Comparison of ENCODE assay signal across 26 cellular contexts in genomic region chr7:2818653-2819052, GRCh38. TPM values are rescaled to one million over a fixed set of nuclear protein-coding genes. Genes with fewer than 3 reads are reported as not detected.
DNase-seq lines count a peak whose midpoint lies in the region; ATAC-seq, FAIRE-seq and TF ChIP-seq lines count a peak whose summit lies in the region.
"Had no signal": no experiment of that assay in that cellular context is flagged by ENCODE, and none has a peak within 500 bp of the region (broad histone marks: within the 10 kb centered on the region; RNA-seq: fewer than 3 reads in every experiment).

No MANE protein-coding gene starts in this region.

- POLR2A ChIA-PET in WTC11 (lab: Charles Lee) (no interaction called here), HepG2 (lab: Yijun Ruan, JAX) (interaction anchor here (2.5 to 3.3 kb wide), 2 partner anchors 15 to 16 kb away, joined by 7 to 54 read pairs; no protein-coding TSS in a partner anchor)

- peaks cover 3% of the 10 kb centered on the region; the same call in 1 of the 2 replicates for H3K36me3 Mint-ChIP-seq in WTC11

- H3K4me3 ChIP-seq in heart right ventricle (no peak overlapping the region), HepG2 (replicated peaks in 1 of 3; ENCODE audit: insufficient read depth in 1 of 3, low read depth in 2 of 3, low read length in 3 of 3) (peak overlapping the region in 1 of 3 experiments; percentile 20; a peak in 1 of 6 replicates), uterus (no peak overlapping the region), lower lobe of right lung (no peak overlapping the region)
- H3K4me3 ChIP-seq: A549, cardiac muscle cell, prostate gland, SJSA1, skin epidermis had no signal

- TF ChIP-seq EP300 in HepG2 (IDR thresholded peaks at IDR 0.05; ENCODE audit: low read depth in 2 of 2, low read length in 2 of 2) (no peak), HepG2 (CRISPR knock-in tag; IDR thresholded peaks at IDR 0.05; ENCODE audit: borderline replicate concordance) (no peak)

- ATAC-seq in heart right ventricle (no peak), left cardiac atrium (no peak), WTC11 (no peak), HepG2 (no peak), sciatic nerve (no peak), lower lobe of right lung (no peak)
- ATAC-seq: A549 had no signal

- peaks cover 92% of the 10 kb centered on the region for H3K79me2 ChIP-seq in HepG2 (ENCODE audit: insufficient read depth, low read length)

- no peak overlapping the region for H2AFZ ChIP-seq in HepG2 (ENCODE audit: low read length)

- no peak for DNase-seq in heart right ventricle
- no peak for DNase-seq in left cardiac atrium
- no peak for DNase-seq in WTC11 (ENCODE audit: low spot score)
- DNase-seq in HepG2 (ENCODE audit: low spot score), result no peak
- DNase-seq in uterus, result no peak
- no peak for DNase-seq in posterior cingulate gyrus
- DNase-seq in sciatic nerve (ENCODE audit: low spot score), result no peak
- no peak for DNase-seq in lower lobe of right lung
- DNase-seq: activated CD4-positive, alpha-beta T cell treated with anti-CD3 and anti-CD28 coated beads, Interleukin-2, amount 50 U/mL, for 48 hours; activated naive CD4-positive, alpha-beta T cell treated with Interleukin-2 at 50 U/mL for 16 hours; amygdala; dermis blood vessel endothelial cell; hypothalamus; KBM-7; MV-4-11; NCI-H1694 treated with DMSO at 0.1 percent for 48 hours; stimulated activated CD4-positive, alpha-beta T cell treated with anti-CD3 and anti-CD28 coated beads, Interleukin-4, amount 100 ng/mL, for 1 hour; WERI-Rb-1 had no signal

- no peak for FAIRE-seq in HepG2 (lab: Jason Lieb, UNC)
- FAIRE-seq: A549, D721Med, endothelial cell of umbilical vein had no signal

- H3K9ac ChIP-seq in HepG2 (ENCODE audit: insufficient read depth, low read depth, low read length), result 0 out of 2 replicates have a peak overlapping the region, but pooled peaks have one; percentile 4

- no TSS peak for BruUV-seq in HepG2 (replicated peaks; lab: Mats Ljungman, UMichigan)

- TF ChIP-seq CTCF in heart right ventricle (IDR thresholded peaks at IDR 0.05) (no peak), WTC11 (IDR thresholded peaks at IDR 0.05) (no peak), HepG2 (CRISPR knock-in tag; IDR thresholded peaks at IDR 0.05) (no peak), uterus (IDR thresholded peaks at IDR 0.05) (no peak), lower lobe of right lung (IDR thresholded peaks at IDR 0.05) (no peak)

- 0 out of 2 replicates have a peak, but pooled peaks cover 3% of the 10 kb centered on the region for H4K20me1 ChIP-seq in HepG2 (ENCODE audit: insufficient read depth, low read length)

- H3K4me3 Mint-ChIP-seq in WTC11, result peak overlapping the region; percentile 3; the same call in 1 of the 2 replicates
- H3K4me3 Mint-ChIP-seq: mesothelial cell of epicardium had no signal

- peak overlapping the region; percentile 35 for H3K4me2 ChIP-seq in HepG2 (ENCODE audit: low read depth, low read length)

- H3K27ac Mint-ChIP-seq in WTC11, result peak overlapping the region; percentile 94
- H3K27ac Mint-ChIP-seq: mesothelial cell of epicardium had no signal

- H3K27me3 ChIP-seq in heart right ventricle, result no peaks in the 10 kb centered on the region
- no peaks in the 10 kb centered on the region for H3K27me3 ChIP-seq in HepG2 (ENCODE audit: control insufficient read depth in 1 of 2, insufficient read depth in 2 of 2, low read length in 2 of 2)
- H3K27me3 ChIP-seq in uterus, result no peaks in the 10 kb centered on the region
- no peaks in the 10 kb centered on the region for H3K27me3 ChIP-seq in lower lobe of right lung (ENCODE audit: low read depth)
- H3K27me3 ChIP-seq: cardiac muscle cell, SJSA1 had no signal

- no peak for TF ChIP-seq RAD21 in HepG2 (CRISPR knock-in tag; IDR thresholded peaks at IDR 0.05)

- in situ Hi-C loops in HepG2 (cut with HindIII; ENCODE audit: extremely low pct_ligation_motif_present, low pct_unique_long_range_greater_than_20kb), result no loop called here

- peaks cover 96% of the 10 kb centered on the region for H3K4me1 Mint-ChIP-seq in WTC11

- WGBS in heart right ventricle, 2 donors, result 92 to 95% methylated on average over 12 of the region's 12 CpGs
- 90% methylated on average over 12 of the region's 12 CpGs for WGBS in HepG2 (ENCODE audit: low lambda C conversion rate)

- H3K9me3 ChIP-seq in heart right ventricle (no peaks in the 10 kb centered on the region), HepG2 (ENCODE audit: low read length) (no peaks in the 10 kb centered on the region), uterus (no peaks in the 10 kb centered on the region), lower lobe of right lung (no peaks in the 10 kb centered on the region)
- H3K9me3 ChIP-seq: A549, prostate gland, SJSA1 had no signal

- H3K27ac ChIP-seq in heart right ventricle, result peak overlapping the region in 7 of 10 donors; percentile 23 to 48 (median 44)
- peak overlapping the region; percentile 76 for H3K27ac ChIP-seq in HepG2 (ENCODE audit: extremely low read length, insufficient read depth, low read length)
- peak overlapping the region; percentile 50 to 63 for H3K27ac ChIP-seq in uterus
- no peak overlapping the region for H3K27ac ChIP-seq in lower lobe of right lung
- H3K27ac ChIP-seq: cardiac muscle cell, prostate gland, WERI-Rb-1 had no signal

- H3K36me3 ChIP-seq in heart right ventricle, result no peaks in the 10 kb centered on the region
- H3K36me3 ChIP-seq in HepG2 (replicated peaks in 1 of 2; ENCODE audit: control insufficient read depth in 1 of 2, insufficient read depth in 2 of 2, low read length in 2 of 2), result peaks cover 0 to 3% of the 10 kb centered on the region in 2 experiments; a peak in 2 of 5 replicates
- H3K36me3 ChIP-seq in uterus, result no peaks in the 10 kb centered on the region
- H3K36me3 ChIP-seq in lower lobe of right lung, result no peaks in the 10 kb centered on the region
- H3K36me3 ChIP-seq: cardiac muscle cell, prostate gland, WERI-Rb-1 had no signal

- intact Hi-C loops in heart right ventricle (cut with DNase I) (no loop called here), left cardiac atrium (cut with DNase I) (no loop called here), HepG2 (cut with micrococcal nuclease; ENCODE audit: unreplicated experiment) (no loop called here), uterus (cut with DNase I; ENCODE audit: low total_unique reads) (no loop called here), posterior cingulate gyrus (cut with DNase I) (no loop called here), sciatic nerve (cut with DNase I) (no loop called here), lower lobe of right lung (cut with DNase I) (no loop called here)

- H3K27me3 Mint-ChIP-seq in WTC11 (ENCODE audit: low read depth), result no peaks in the 10 kb centered on the region

- no peak for TF ChIP-seq POLR2A in HepG2 (IDR thresholded peaks at IDR 0.05; ENCODE audit: insufficient read depth in 1 of 2, low read depth in 2 of 2, low read length in 2 of 2)
- no peak for TF ChIP-seq POLR2A in uterus (IDR thresholded peaks at IDR 0.05)

- CTCF ChIA-PET in WTC11 (lab: Charles Lee) (interaction anchor here (1.2 to 1.3 kb wide), 2 partner anchors 14 to 100 kb away, joined by 3 read pairs; no protein-coding TSS in a partner anchor), HepG2 (lab: Yijun Ruan, JAX; ENCODE audit: low intra/inter-chr PET ratio, low total read pairs) (no interaction called here)

- H3K4me1 ChIP-seq in heart right ventricle (peaks cover 14 to 78% (median 68%) of the 10 kb centered on the region in 9 donors), HepG2 (ENCODE audit: insufficient read depth, low read length) (peaks cover 79% of the 10 kb centered on the region), uterus (peaks cover 0 to 15% of the 10 kb centered on the region in 2 donors), lower lobe of right lung (peaks cover 53% of the 10 kb centered on the region)
- H3K4me1 ChIP-seq: prostate gland had no signal

- no peaks in the 10 kb centered on the region for H3K9me3 Mint-ChIP-seq in WTC11
- H3K9me3 Mint-ChIP-seq: mesothelial cell of epicardium had no signal

TF ChIP-seq in WTC11, 78 proteins besides CTCF, POLR2A, EP300 and RAD21 (continues in another document):
- TF ChIP-seq MAX (CRISPR knock-in tag; IDR thresholded peaks at IDR 0.05), result no peak

TF ChIP-seq in HepG2, 621 proteins besides CTCF, POLR2A, EP300 and RAD21 (continues in another document):
- TF ChIP-seq XBP1 (CRISPR knock-in tag; IDR thresholded peaks at IDR 0.05), result no peak
- no peak for TF ChIP-seq NR1H2 (CRISPR knock-in tag; IDR thresholded peaks at IDR 0.05; ENCODE audit: borderline replicate concordance, low read depth)

RNA-seq across cellular contexts. Expression of gene GNA12, which starts 25.5 kb away (rescaled TPM):
- total RNA-seq in heart right ventricle (10 to 100 TPM; 25.0 to 46.4 (median 34.5) TPM), left cardiac atrium (10 to 100 TPM; 47.4 to 52.2 TPM), WTC11 (2021) (89.2 to 99.6 TPM (median 90.3 TPM) in 3 replicates), HepG2 (2016; rRNA removed; fragmentation: Illumina TruSeq; extraction: Trizol) (16.2 and 23.3 TPM in 2 replicates), uterus (100 to 1,000 TPM in 1 of 4 donors, 10 to 100 TPM in 3; 20.5 to 109 (median 50.3) TPM), sciatic nerve (46.7 TPM), lower lobe of right lung (41.6 TPM)
- polyA plus RNA-seq in heart right ventricle (10 to 100 TPM in 1 of 2 donors, 1 to 10 TPM in 1; 6.4 to 19.4 TPM), HepG2 (2011; rRNA removed) (50.9 and 68.0 TPM in 2 replicates)
- 7.2 and 7.5 TPM in 2 replicates for total RNA-seq in HepG2 (2016; cell fraction: cytosol; rRNA removed; fragmentation: Illumina TruSeq; extraction: Trizol; ENCODE audit: low read depth)
- 16.1 and 17.2 TPM in 2 replicates for total RNA-seq in HepG2 (2016; cell fraction: insoluble cytoplasmic fraction; rRNA removed; fragmentation: Illumina TruSeq; extraction: Trizol)
- 26.9 and 27.9 TPM in 2 replicates for total RNA-seq in HepG2 (2016; cell fraction: membrane; rRNA removed; fragmentation: Illumina TruSeq; extraction: Trizol)
- 14.4 and 16.2 TPM in 2 replicates for total RNA-seq in HepG2 (2016; cell fraction: nucleus; rRNA removed; fragmentation: Illumina TruSeq; extraction: Trizol)
- 45.6 and 47.6 TPM in 2 replicates for polyA plus RNA-seq in HepG2 (2011; cell fraction: cytosol; rRNA removed)
- polyA plus RNA-seq in HepG2 (2011; cell fraction: nucleus; rRNA removed), result 34.2 and 39.3 TPM in 2 replicates
- polyA plus RNA-seq in HepG2 (2012), result 39.2 and 40.4 TPM in 2 replicates
- polyA plus RNA-seq in HepG2 (2016; cell fraction: cytosol; fragmentation: Illumina TruSeq; extraction: Trizol; ENCODE audit: low read depth), result 11.0 and 12.4 TPM in 2 replicates
- polyA plus RNA-seq in HepG2 (2016; cell fraction: insoluble cytoplasmic fraction; fragmentation: Illumina TruSeq; extraction: Trizol; ENCODE audit: low read depth), result 33.6 and 42.6 TPM in 2 replicates
- polyA plus RNA-seq in HepG2 (2016; cell fraction: membrane; fragmentation: Illumina TruSeq; extraction: Trizol; ENCODE audit: low read depth), result 39.2 and 40.8 TPM in 2 replicates
- polyA plus RNA-seq in HepG2 (2016; cell fraction: nucleus; fragmentation: Illumina TruSeq; extraction: Trizol; ENCODE audit: insufficient read depth, low read depth), result 26.9 and 29.3 TPM in 2 replicates
- polyA minus RNA-seq in HepG2 (2011; rRNA and poly(A)+ RNA removed; ENCODE audit: low replicate concordance), result 54.6 and 166 TPM in 2 replicates
- 37.4 and 48.5 TPM in 2 replicates for polyA minus RNA-seq in HepG2 (2011; cell fraction: cytosol; rRNA and poly(A)+ RNA removed)
- 30.9 and 39.8 TPM in 2 replicates for polyA minus RNA-seq in HepG2 (2011; cell fraction: nucleus; rRNA and poly(A)+ RNA removed)
